ENCODE assay signal across 17 cellular contexts in genomic region chr1:66999640-67000400, GRCh38. TPM values are rescaled to one million over a fixed set of nuclear protein-coding genes. Genes with fewer than 3 reads are reported as not detected.
DNase-seq lines count a peak whose midpoint lies in the region; ATAC-seq and TF ChIP-seq lines count a peak whose summit lies in the region.
"Had no signal": no experiment of that assay in that cellular context is flagged by ENCODE, and none has a peak within 500 bp of the region (broad histone marks: within the 10 kb centered on the region; RNA-seq: fewer than 3 reads in every experiment).

No MANE protein-coding gene starts in this region.

- intact Hi-C loops in natural killer cell (cut with micrococcal nuclease), result no loop called here

- CTCF ChIA-PET in RWPE1 (lab: Yijun Ruan, JAX), result interaction anchor here (0.6 kb wide), 1 partner anchor 814 kb away, joined by 3 read pairs; no protein-coding TSS in a partner anchor

- H3K36me3 Mint-ChIP-seq in natural killer cell (peaks cover 12% of the 10 kb centered on the region), mesothelial cell of epicardium (peaks cover 21% of the 10 kb centered on the region)
- H3K36me3 Mint-ChIP-seq in natural killer cell treated with Interleukin-12 subunit alpha and Interleukin-12 subunit beta and Interleukin-15 and Interleukin-18, amount 100 ng/mL, for 72 hours, result peaks cover 16% of the 10 kb centered on the region

- no peaks in the 10 kb centered on the region for H3K9me3 Mint-ChIP-seq in natural killer cell
- no peaks in the 10 kb centered on the region for H3K9me3 Mint-ChIP-seq in natural killer cell treated with Interleukin-12 subunit alpha and Interleukin-12 subunit beta and Interleukin-15 and Interleukin-18, amount 100 ng/mL, for 72 hours
- H3K9me3 Mint-ChIP-seq in mesothelial cell of epicardium, result no peaks in the 10 kb centered on the region

- H3K4me1 Mint-ChIP-seq in natural killer cell (peaks cover 6 to 14% of the 10 kb centered on the region in 2 donors), mesothelial cell of epicardium (peaks cover 1% of the 10 kb centered on the region)
- peaks cover 13 to 18% of the 10 kb centered on the region in 2 donors for H3K4me1 Mint-ChIP-seq in natural killer cell treated with Interleukin-12 subunit alpha and Interleukin-12 subunit beta and Interleukin-15 and Interleukin-18, amount 100 ng/mL, for 72 hours (ENCODE audit: low read depth in 2 of 2)

- ATAC-seq in natural killer cell, result no peak
- ATAC-seq in natural killer cell treated with Interleukin-12 subunit alpha and Interleukin-12 subunit beta and Interleukin-15 and Interleukin-18, amount 100 ng/mL, for 72 hours, result no peak
- ATAC-seq: activated CD4-positive, CD25-positive, alpha-beta regulatory T cell treated with anti-CD3 and anti-CD28 coated beads, Interleukin-2, amount 50 U/mL, for 24 hours had no signal

- DNase-seq in natural killer cell, result no peak
- DNase-seq in natural killer cell treated with Interleukin-12 subunit alpha and Interleukin-12 subunit beta and Interleukin-15 and Interleukin-18, amount 100 ng/mL, for 72 hours (ENCODE audit: low spot score), result no peak
- DNase-seq in SKM-1 treated with dmso at 0.1 percent for 144 hours (lab: John Stamatoyannopoulos, UW; ENCODE audit: unreplicated experiment), result peak; percentile 89
- DNase-seq in mesothelial cell of epicardium (ENCODE audit: low spot score in 2 of 2, unreplicated experiment in 2 of 2), result no peak
- DNase-seq in NCI-H345 (lab: John Stamatoyannopoulos, UW), result no peak
- DNase-seq in NCI-H446 (lab: John Stamatoyannopoulos, UW), result no peak
- DNase-seq in RWPE1 (ENCODE audit: low spot score), result no peak
- no peak for DNase-seq in iPS-NIHi7 (ENCODE audit: extremely low spot score)
- DNase-seq: activated gamma-delta T cell, Caco-2, cortex of kidney, GM23248, NCI-H1694, NCI-H526, RPMI8226 had no signal

- H3K4me3 Mint-ChIP-seq in natural killer cell (no peak overlapping the region), mesothelial cell of epicardium (no peak overlapping the region)
- H3K4me3 Mint-ChIP-seq in natural killer cell treated with Interleukin-12 subunit alpha and Interleukin-12 subunit beta and Interleukin-15 and Interleukin-18, amount 100 ng/mL, for 72 hours, result no peak overlapping the region

- H3K27ac Mint-ChIP-seq in natural killer cell (peak overlapping the region; percentile 9 to 67), mesothelial cell of epicardium (peak overlapping the region; percentile 44)
- H3K27ac Mint-ChIP-seq in natural killer cell treated with Interleukin-12 subunit alpha and Interleukin-12 subunit beta and Interleukin-15 and Interleukin-18, amount 100 ng/mL, for 72 hours, result no peak overlapping the region

- H3K27me3 Mint-ChIP-seq in natural killer cell (ENCODE audit: low read depth in 2 of 2) (no peaks in the 10 kb centered on the region), mesothelial cell of epicardium (ENCODE audit: low read depth) (no peaks in the 10 kb centered on the region)
- no peaks in the 10 kb centered on the region for H3K27me3 Mint-ChIP-seq in natural killer cell treated with Interleukin-12 subunit alpha and Interleukin-12 subunit beta and Interleukin-15 and Interleukin-18, amount 100 ng/mL, for 72 hours

- H3K27ac ChIP-seq in RWPE1, result no peak overlapping the region
- H3K27ac ChIP-seq: GM23248, right atrium auricular region had no signal

- POLR2A ChIA-PET in RWPE1 (lab: Yijun Ruan, JAX; ENCODE audit: low non-redundant PET), result no interaction called here

- TF ChIP-seq CTCF in natural killer cell (IDR thresholded peaks at IDR 0.05) (no peak), mesothelial cell of epicardium (IDR thresholded peaks at IDR 0.05; ENCODE audit: unreplicated experiment) (no peak), RWPE1 (conservative IDR thresholded peaks at IDR 0.05; ENCODE audit: low read depth) (no peak)

RNA-seq across cellular contexts. Expression of gene SLC35D1, which starts 54.1 kb away (rescaled TPM):
- total RNA-seq in natural killer cell (10 to 100 TPM; 12.9 to 17.0 (median 16.1) TPM), mesothelial cell of epicardium (15.2 to 15.5 TPM (median 15.3 TPM) in 3 replicates)
- total RNA-seq in natural killer cell treated with Interleukin-12 subunit alpha and Interleukin-12 subunit beta and Interleukin-15 and Interleukin-18, amount 100 ng/mL, for 72 hours, result 10 to 100 TPM; 26.6 to 28.2 TPM

Comparison
In these comparisons a context has a peak if more than half of its experiments do, and no peak if none do; other contexts are left out.
1. H3K27ac Mint-ChIP-seq: peak in natural killer cell (2 of 2) and mesothelial cell of epicardium (single experiment); none in natural killer cell treated with Interleukin-12 subunit alpha and Interleukin-12 subunit beta and Interleukin-15 and Interleukin-18, amount 100 ng/mL, for 72 hours (0 of 2).